Comparison of ENCODE assay signal across 27 cellular contexts in genomic region chr7:90657481-90657880, GRCh38.
"Had no signal": no experiment of that assay in that cellular context is flagged by ENCODE, and none has a peak within 500 bp of the region (broad histone marks: within the 10 kb centered on the region; RNA-seq: fewer than 3 reads in every experiment).

No MANE protein-coding gene starts in this region.

- H3K4me3 ChIP-seq: coronary artery, dorsolateral prefrontal cortex, gastrocnemius medialis, heart left ventricle had no signal

- DNase-seq: activated CD4-positive, alpha-beta memory T cell treated with anti-CD3 and anti-CD28 coated beads, Interleukin-2, amount 10 ng/mL, durations not matched to agents 7 days and 5 days; activated CD4-positive, alpha-beta T cell treated with anti-CD3 and anti-CD28 coated beads for 1 hour; activated CD4-positive, alpha-beta T cell treated with anti-CD3 and anti-CD28 coated beads for 4 hours; activated CD4-positive, alpha-beta T cell treated with anti-CD3 and anti-CD28 coated beads, Interleukin-2, amount 10 ng/mL, durations not matched to agents 7 days and 5 days; activated CD4-positive, alpha-beta T cell treated with anti-CD3 and anti-CD28 coated beads, Interleukin-2, amount 50 U/mL, for 4 hours; activated CD8-positive, alpha-beta memory T cell treated with anti-CD3 and anti-CD28 coated beads, Interleukin-2, amount 50 U/mL, for 48 hours; activated gamma-delta T cell; activated naive CD4-positive, alpha-beta T cell; activated naive CD4-positive, alpha-beta T cell treated with anti-CD3 and anti-CD28 coated beads, Interleukin-2, amount 10 ng/mL, durations not matched to agents 7 days and 5 days; activated naive CD8-positive, alpha-beta T cell treated with anti-CD3 and anti-CD28 coated beads, Interleukin-2, amount 10 ng/mL, durations not matched to agents 7 days and 5 days; activated T-cell treated with anti-CD3 and anti-CD28 coated beads for 4 hours; activated T-cell treated with anti-CD3 and anti-CD28 coated beads, Interleukin-2, amount 50 U/mL, for 24 hours; activated T-cell treated with anti-CD3 and anti-CD28 coated beads, Interleukin-2, amount 50 U/mL, for 72 hours; amniotic stem cell; anterior cingulate cortex; brain microvascular endothelial cell; dorsolateral prefrontal cortex; effector memory CD4-positive, alpha-beta T cell; endodermal cell; foreskin keratinocyte; gastrocnemius medialis; glutamatergic neuron; heart left ventricle; T-helper 2 cell had no signal

- ATAC-seq: activated naive CD4-positive, alpha-beta T cell treated with anti-CD3 and anti-CD28 coated beads, Interleukin-2, amount 50 U/mL, for 72 hours; activated T-cell treated with anti-CD3 and anti-CD28 coated beads, Interleukin-2, amount 50 U/mL, for 72 hours; esophagus mucosa; foreskin keratinocyte; gastrocnemius medialis; heart left ventricle had no signal
